In the genomic region with DNA sequence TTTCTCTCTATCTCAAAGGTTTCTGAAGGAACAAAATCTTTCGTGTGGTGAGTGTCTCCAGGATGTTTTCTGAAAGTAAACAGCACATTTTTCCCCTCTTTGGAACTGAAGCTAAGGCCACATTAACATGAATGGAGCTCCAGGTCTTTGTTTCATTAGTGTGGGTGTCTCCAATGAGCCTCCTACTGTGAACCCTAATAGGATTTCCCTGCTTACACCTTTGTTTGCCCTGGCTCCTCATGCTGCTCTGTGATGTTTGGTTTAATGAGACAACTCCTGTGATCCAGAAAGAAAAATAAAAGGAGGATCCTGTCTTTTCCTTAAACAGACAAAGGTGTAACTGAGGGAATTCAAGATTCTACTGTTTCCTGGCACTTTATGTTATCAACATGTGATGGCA, we compare ENCODE assay signal across 20 cellular contexts.
"Had no signal": no experiment of that assay in that cellular context is flagged by ENCODE, and none has a peak within 500 bp of the region (broad histone marks: within the 10 kb centered on the region; RNA-seq: fewer than 3 reads in every experiment).

No MANE protein-coding gene starts in this region.

- H3K27me3 ChIP-seq: right atrium auricular region, tibial artery had no signal

- H3K4me3 ChIP-seq: prostate gland, right atrium auricular region, tibial artery had no signal

- DNase-seq: activated CD4-positive, alpha-beta memory T cell treated with anti-CD3 and anti-CD28 coated beads, Interleukin-2, amount 10 ng/mL, durations not matched to agents 7 days and 5 days; activated CD4-positive, alpha-beta T cell treated with anti-CD3 and anti-CD28 coated beads for 48 hours; activated CD4-positive, CD25-positive, alpha-beta regulatory T cell; activated naive CD4-positive, alpha-beta T cell; activated naive CD8-positive, alpha-beta T cell treated with anti-CD3 and anti-CD28 coated beads, Interleukin-2, amount 10 ng/mL, durations not matched to agents 7 days and 5 days; activated T-cell treated with anti-CD3 and anti-CD28 coated beads, Interleukin-2, amount 50 U/mL, for 1 hour; amygdala; dermis blood vessel endothelial cell; effector memory CD8-positive, alpha-beta T cell; kidney; stimulated activated CD4-positive, alpha-beta T cell treated with anti-CD3 and anti-CD28 coated beads, Interleukin-2, amount 100 ng/mL, for 24 hours; stimulated activated naive CD8-positive, alpha-beta T cell treated with anti-CD3 and anti-CD28 coated beads, Interleukin-15, Interleukin-2, amounts not matched to agents 100 U/mL and 50 U/mL, for 24 hours; substantia nigra; tibial artery had no signal

- H3K36me3 ChIP-seq: prostate gland, right atrium auricular region, tibial artery had no signal

- ATAC-seq: activated T-helper 17 cell treated with anti-CD3 and anti-CD28 coated beads, Interleukin-2, amount 50 U/mL, for 72 hours; effector memory CD8-positive, alpha-beta T cell; left lobe of liver; stimulated activated naive CD8-positive, alpha-beta T cell treated with anti-CD3 and anti-CD28 coated beads, Interleukin-15, Interleukin-2, amounts not matched to agents 100 U/mL and 50 U/mL, for 24 hours had no signal

- H3K4me1 ChIP-seq: prostate gland, right atrium auricular region, tibial artery had no signal

- FAIRE-seq: kidney, TTC549, urothelium cell line had no signal

- H3K27ac ChIP-seq: prostate gland, right atrium auricular region, tibial artery had no signal

- H3K9me3 ChIP-seq: prostate gland, right atrium auricular region had no signal
